ENCODE assay signal across 21 cellular contexts in genomic region chr5:2780421-2781171, GRCh38. TPM values are rescaled to one million over a fixed set of nuclear protein-coding genes. Genes with fewer than 3 reads are reported as not detected.
DNase-seq lines count a peak whose midpoint lies in the region; ATAC-seq and TF ChIP-seq lines count a peak whose summit lies in the region.
"Had no signal": no experiment of that assay in that cellular context is flagged by ENCODE, and none has a peak within 500 bp of the region (broad histone marks: within the 10 kb centered on the region; RNA-seq: fewer than 3 reads in every experiment).

No MANE protein-coding gene starts in this region.

- H3K4me3 ChIP-seq in H7 (ENCODE audit: insufficient read depth, low read depth, low read length): no peak overlapping the region
- no peak overlapping the region for H3K4me3 ChIP-seq in lower lobe of right lung
- H3K4me3 ChIP-seq: ascending aorta, pancreas, vagina had no signal

- peaks cover 2% of the 10 kb centered on the region for H3K27me3 Mint-ChIP-seq in glutamatergic neuron (ENCODE audit: unreplicated experiment)
- H3K27me3 Mint-ChIP-seq: effector memory CD8-positive, alpha-beta T cell had no signal

- peaks cover 8% of the 10 kb centered on the region for H3K36me3 Mint-ChIP-seq in glutamatergic neuron (ENCODE audit: unreplicated experiment)
- H3K36me3 Mint-ChIP-seq: naive B cell had no signal

- peak; percentile 75 for ATAC-seq in esophagus mucosa
- ATAC-seq in lower lobe of right lung: peak; percentile 97
- no peak for ATAC-seq in GM21360 (IDR thresholded peaks at IDR 0.05; ENCODE audit: unreplicated experiment)
- ATAC-seq: effector memory CD8-positive, alpha-beta T cell; pancreas had no signal

- peak; percentile 68 for DNase-seq in H7
- DNase-seq in RPMI8226: peak; percentile 90
- DNase-seq in lower lobe of right lung: peak; percentile 93
- DNase-seq in glutamatergic neuron: no peak
- DNase-seq in epidermal melanocyte (ENCODE audit: insufficient read length, low spot score): no peak
- DNase-seq in stimulated activated CD8-positive, alpha-beta memory T cell treated with anti-CD3 and anti-CD28 coated beads, Interleukin-4, amount 100 ng/mL, for 48 hours: no peak
- DNase-seq: activated CD4-positive, alpha-beta T cell treated with anti-CD3 and anti-CD28 coated beads for 48 hours; activated CD8-positive, alpha-beta memory T cell treated with anti-CD3 and anti-CD28 coated beads, Interleukin-2, amount 50 U/mL, for 48 hours; CD4-positive, alpha-beta T cell; effector memory CD8-positive, alpha-beta T cell; hippocampal formation; KG1; naive B cell; NCI-H1092; NCI-H82; stimulated activated CD4-positive, alpha-beta T cell treated with anti-CD3 and anti-CD28 coated beads, Interleukin-1b, Interleukin-23, amount 100 ng/mL, for 48 hours had no signal

- peaks cover 2% of the 10 kb centered on the region for H3K9me3 ChIP-seq in lower lobe of right lung
- H3K9me3 ChIP-seq: ascending aorta, pancreas, vagina had no signal

- TF ChIP-seq CTCF in lower lobe of right lung (IDR thresholded peaks at IDR 0.05) (no peak), glutamatergic neuron (IDR thresholded peaks at IDR 0.05; ENCODE audit: partially characterized antibody, unreplicated experiment) (no peak)

- no peak overlapping the region for H3K27ac Mint-ChIP-seq in glutamatergic neuron (ENCODE audit: unreplicated experiment)
- H3K27ac Mint-ChIP-seq: CD4-positive, alpha-beta T cell; effector memory CD8-positive, alpha-beta T cell had no signal

- no peaks in the 10 kb centered on the region for H3K4me1 ChIP-seq in lower lobe of right lung
- H3K4me1 ChIP-seq: ascending aorta, pancreas, vagina had no signal

- H3K27ac ChIP-seq in lower lobe of right lung: peak overlapping the region; percentile 59
- H3K27ac ChIP-seq: ascending aorta, pancreas, vagina had no signal

- no peaks in the 10 kb centered on the region for H3K4me1 Mint-ChIP-seq in glutamatergic neuron (ENCODE audit: low read depth, unreplicated experiment)
- H3K4me1 Mint-ChIP-seq: naive B cell had no signal

- peaks cover 8% of the 10 kb centered on the region for H3K9me3 Mint-ChIP-seq in glutamatergic neuron (ENCODE audit: unreplicated experiment)

- no peaks in the 10 kb centered on the region for H3K27me3 ChIP-seq in H7 (ENCODE audit: control insufficient read depth, insufficient read depth, low read length)
- no peaks in the 10 kb centered on the region for H3K27me3 ChIP-seq in lower lobe of right lung (ENCODE audit: low read depth)
- H3K27me3 ChIP-seq: ascending aorta, pancreas, vagina had no signal

- intact Hi-C loops in lower lobe of right lung (cut with DNase I): no loop called here

- no peaks in the 10 kb centered on the region for H3K36me3 ChIP-seq in H7 (replicated peaks; ENCODE audit: control insufficient read depth, insufficient read depth, low read length)
- H3K36me3 ChIP-seq in lower lobe of right lung: no peaks in the 10 kb centered on the region
- H3K36me3 ChIP-seq: ascending aorta, pancreas, vagina had no signal

- no peak overlapping the region for H3K4me3 Mint-ChIP-seq in glutamatergic neuron (ENCODE audit: unreplicated experiment)
- H3K4me3 Mint-ChIP-seq: CD4-positive, alpha-beta T cell; effector memory CD8-positive, alpha-beta T cell; naive B cell had no signal

RNA-seq across cellular contexts. Expression of gene IRX2, which starts 29.1 kb away (rescaled TPM):
- total RNA-seq in H7 (2014; rRNA removed; shearing (Covaris generic)): 51.4 and 74.9 TPM in 2 replicates
- total RNA-seq in esophagus mucosa: 3.1 TPM
- total RNA-seq in lower lobe of right lung: 52.1 TPM
- 60.7 TPM for total RNA-seq in glutamatergic neuron (ENCODE audit: unreplicated experiment)
- total RNA-seq: ascending aorta; CD4-positive, alpha-beta T cell had no signal

Comparison
In these comparisons a context has a peak if more than half of its experiments do, and no peak if none do; other contexts are left out.
1. DNase-seq: peak in H7 (single experiment), RPMI8226 (single experiment) and lower lobe of right lung (single experiment); none in glutamatergic neuron (single experiment), epidermal melanocyte (single experiment) and stimulated activated CD8-positive, alpha-beta memory T cell treated with anti-CD3 and anti-CD28 coated beads, Interleukin-4, amount 100 ng/mL, for 48 hours (single experiment).
2. RNA of gene IRX2, which starts 29.1 kb away (total RNA-seq): 60.7 TPM in glutamatergic neuron (single experiment), 52.1 TPM in lower lobe of right lung (single experiment) and 51.4 to 74.9 TPM in H7; 3.1 TPM in esophagus mucosa (single experiment); every median in the first group is over 10 times any median in the second.